In the genomic region with DNA sequence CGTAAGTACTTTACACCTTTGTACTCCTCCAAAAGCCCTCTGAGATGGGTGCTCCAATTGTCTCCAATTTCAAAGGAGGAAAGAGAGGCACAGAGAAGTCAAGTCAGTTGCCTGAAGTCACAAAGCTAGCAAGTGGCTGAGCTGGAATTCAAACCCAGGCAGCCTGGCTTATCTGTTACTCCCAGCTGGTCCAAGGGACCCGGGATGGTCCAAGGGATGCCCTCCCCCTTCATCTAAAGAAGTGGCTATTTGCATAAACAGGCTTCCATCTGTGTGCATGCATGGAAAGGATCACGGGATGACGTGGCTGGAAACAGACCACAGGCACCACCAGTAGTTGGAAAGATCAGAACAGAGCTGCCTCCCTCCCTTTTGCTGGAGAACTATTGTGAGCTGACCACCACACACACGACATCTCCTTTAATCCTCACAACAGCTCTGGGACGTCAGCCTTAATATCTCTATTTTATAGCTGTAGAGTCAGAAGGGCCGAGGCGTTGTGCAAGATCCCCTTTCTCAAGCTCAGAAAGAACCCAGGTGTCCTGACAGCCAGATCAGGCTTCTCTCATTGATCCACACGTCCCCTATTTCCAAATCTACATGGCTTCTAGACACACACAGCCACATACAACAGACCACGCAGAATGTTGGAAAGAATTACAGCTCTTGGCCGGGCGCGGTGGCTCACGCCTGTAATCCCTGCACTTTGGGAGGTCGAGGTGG, we compare ENCODE assay signal across 10 cellular contexts. TPM values are rescaled to one million over a fixed set of nuclear protein-coding genes. Genes with fewer than 3 reads are reported as not detected.
DNase-seq lines count a peak whose midpoint lies in the region; ATAC-seq and TF ChIP-seq lines count a peak whose summit lies in the region.
"Had no signal": no experiment of that assay in that cellular context is flagged by ENCODE, and none has a peak within 500 bp of the region (broad histone marks: within the 10 kb centered on the region; RNA-seq: fewer than 3 reads in every experiment).

No MANE protein-coding gene starts in this region.

- TF ChIP-seq CTCF in SK-N-SH (IDR thresholded peaks at IDR 0.05), result no peak
- TF ChIP-seq CTCF in WERI-Rb-1 (IDR thresholded peaks at IDR 0.05; ENCODE audit: low read depth, low read length), result no peak

- no peaks in the 10 kb centered on the region for H3K36me3 ChIP-seq in SK-N-SH (replicated peaks in 1 of 2; ENCODE audit: control insufficient read depth in 1 of 2, insufficient read depth in 2 of 2, low read length in 1 of 2)
- H3K36me3 ChIP-seq in WERI-Rb-1, result no peaks in the 10 kb centered on the region
- no peaks in the 10 kb centered on the region for H3K36me3 ChIP-seq in stomach smooth muscle (ENCODE audit: control insufficient read depth in 2 of 2, insufficient read depth in 2 of 2, low read length in 2 of 2)

- POLR2A ChIA-PET in SK-N-SH (lab: Yijun Ruan, JAX), result interaction anchor here (0.8 to 1.3 kb wide), 3 partner anchors 46 to 137 kb away, joined by 3 read pairs; no protein-coding TSS in a partner anchor

- DNase-seq in SK-N-SH (peak; percentile 25), WERI-Rb-1 (peak; percentile 37), islet precursor cell (peak; percentile 61), Kasumi-1 (lab: John Stamatoyannopoulos, UW) (no peak)
- no peak for DNase-seq in activated CD4-positive, CD25-positive, alpha-beta regulatory T cell (lab: John Stamatoyannopoulos, UW)

- WGBS in SK-N-SH (ENCODE audit: low lambda C conversion rate), result 89% methylated on average over 15 of the region's 15 CpGs

- H3K27ac ChIP-seq in SK-N-SH (ENCODE audit: low read depth in 2 of 2, low read length in 1 of 2) (peak overlapping the region in 1 of 2 experiments; percentile 100; a peak in 2 of 4 replicates), WERI-Rb-1 (peak overlapping the region; percentile 3; the same call in 1 of the 2 replicates), stomach smooth muscle (ENCODE audit: low read length) (peak overlapping the region; percentile 98)

- CTCF ChIA-PET in SK-N-SH (lab: Yijun Ruan, JAX), result interaction anchor here (0.6 to 25.6 kb wide), 10 partner anchors 8 to 150 kb away, joined by 3 to 2150 read pairs (median 6); partner anchors contain the start of genes COL1A1, SGCA and TMEM92

- H4K20me1 ChIP-seq in SK-N-SH (ENCODE audit: insufficient read depth), result no peaks in the 10 kb centered on the region

- H3K9me2 ChIP-seq in SK-N-SH, result no peaks in the 10 kb centered on the region

- no peaks in the 10 kb centered on the region; the same call in 1 of the 2 replicates for H3K79me2 ChIP-seq in SK-N-SH (ENCODE audit: insufficient read depth)

- no peaks in the 10 kb centered on the region for H3K27me3 ChIP-seq in SK-N-SH (ENCODE audit: insufficient read depth)
- no peaks in the 10 kb centered on the region for H3K27me3 ChIP-seq in WERI-Rb-1 (ENCODE audit: insufficient read depth, low read depth, severe bottlenecking)
- no peaks in the 10 kb centered on the region for H3K27me3 ChIP-seq in stomach smooth muscle (ENCODE audit: control insufficient read depth in 1 of 2, insufficient read depth in 2 of 2, low read length in 2 of 2)

- 0 out of 2 replicates have a peak overlapping the region, but pooled peaks have one; percentile 93 for H3K4me2 ChIP-seq in SK-N-SH

- H2AFZ ChIP-seq in SK-N-SH (ENCODE audit: low read depth), result no peak overlapping the region

- no peak for TF ChIP-seq RAD21 in SK-N-SH (IDR thresholded peaks at IDR 0.05; ENCODE audit: low read length)

- no peak for TF ChIP-seq EP300 in SK-N-SH (IDR thresholded peaks at IDR 0.05; ENCODE audit: borderline replicate concordance in 1 of 2, low read depth in 1 of 2, low read length in 1 of 2)

- peaks cover 52 to 63% of the 10 kb centered on the region in 2 experiments for H3K4me1 ChIP-seq in SK-N-SH (ENCODE audit: control insufficient read depth in 1 of 2, insufficient read depth in 2 of 2, low read depth in 1 of 2, low read length in 1 of 2)
- peaks cover 57% of the 10 kb centered on the region for H3K4me1 ChIP-seq in stomach smooth muscle (ENCODE audit: control insufficient read depth, insufficient read depth, low read length)

- peaks cover 48% of the 10 kb centered on the region for H3F3A ChIP-seq in SK-N-SH (replicated peaks; ENCODE audit: insufficient read depth)

- H3K9me3 ChIP-seq in SK-N-SH, result no peaks in the 10 kb centered on the region
- no peaks in the 10 kb centered on the region for H3K9me3 ChIP-seq in WERI-Rb-1 (ENCODE audit: severe bottlenecking)
- no peaks in the 10 kb centered on the region for H3K9me3 ChIP-seq in stomach smooth muscle (ENCODE audit: control insufficient read depth in 2 of 2, low read length in 2 of 2)
- H3K9me3 ChIP-seq: A549 had no signal

- H3K4me3 ChIP-seq in SK-N-SH (ENCODE audit: low read depth in 2 of 2, low read length in 1 of 2), result no peak overlapping the region
- no peak overlapping the region for H3K4me3 ChIP-seq in WERI-Rb-1 (ENCODE audit: low read depth, low read length)
- H3K4me3 ChIP-seq in stomach smooth muscle (ENCODE audit: low read length in 2 of 2), result peak overlapping the region in 1 of 2 donors; percentile 29
- H3K4me3 ChIP-seq: A549 had no signal

- peak overlapping the region; percentile 97; the same call in 1 of the 2 replicates for H3K9ac ChIP-seq in SK-N-SH
- peak overlapping the region in 1 of 2 donors; percentile 39 for H3K9ac ChIP-seq in stomach smooth muscle (ENCODE audit: low read length in 2 of 2)

- ATAC-seq in SK-N-SH treated with all-trans-retinoic acid at 6 μM for 48 hours (no peak), GM19035 (IDR thresholded peaks at IDR 0.05; ENCODE audit: unreplicated experiment) (no peak)
- ATAC-seq: sciatic nerve had no signal

TF ChIP-seq in SK-N-SH, 30 proteins besides CTCF, POLR2A, EP300 and RAD21 (continues in another document):
- TF ChIP-seq, protein P1, sequence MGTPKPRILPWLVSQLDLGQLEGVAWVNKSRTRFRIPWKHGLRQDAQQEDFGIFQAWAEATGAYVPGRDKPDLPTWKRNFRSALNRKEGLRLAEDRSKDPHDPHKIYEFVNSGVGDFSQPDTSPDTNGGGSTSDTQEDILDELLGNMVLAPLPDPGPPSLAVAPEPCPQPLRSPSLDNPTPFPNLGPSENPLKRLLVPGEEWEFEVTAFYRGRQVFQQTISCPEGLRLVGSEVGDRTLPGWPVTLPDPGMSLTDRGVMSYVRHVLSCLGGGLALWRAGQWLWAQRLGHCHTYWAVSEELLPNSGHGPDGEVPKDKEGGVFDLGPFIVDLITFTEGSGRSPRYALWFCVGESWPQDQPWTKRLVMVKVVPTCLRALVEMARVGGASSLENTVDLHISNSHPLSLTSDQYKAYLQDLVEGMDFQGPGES (IDR thresholded peaks at IDR 0.05; ENCODE audit: low read depth, low read length), result no peak

TF ChIP-seq in SK-N-SH treated with all-trans-retinoic acid at 6 μM for 48 hours, 23 proteins besides CTCF, POLR2A, EP300 and RAD21 (continues in another document):
- TF ChIP-seq RARB (CRISPR knock-in tag; IDR thresholded peaks at IDR 0.05), result no peak
- no peak for TF ChIP-seq ZNF8 (CRISPR knock-in tag; IDR thresholded peaks at IDR 0.05)
- no peak for TF ChIP-seq ESRRG (CRISPR knock-in tag; IDR thresholded peaks at IDR 0.05)
- no peak for TF ChIP-seq ISL1 (CRISPR knock-in tag; IDR thresholded peaks at IDR 0.05)
- no peak for TF ChIP-seq SNAI2 (CRISPR knock-in tag; IDR thresholded peaks at IDR 0.05)
- TF ChIP-seq ZFP3 (CRISPR knock-in tag; IDR thresholded peaks at IDR 0.05), result no peak
- no peak for TF ChIP-seq BACH2 (CRISPR knock-in tag; IDR thresholded peaks at IDR 0.05; ENCODE audit: borderline replicate concordance)
- no peak for TF ChIP-seq ZNF70 (CRISPR knock-in tag; IDR thresholded peaks at IDR 0.05)
- TF ChIP-seq ARNTL (CRISPR knock-in tag; IDR thresholded peaks at IDR 0.05; ENCODE audit: borderline replicate concordance, low read depth), result no peak
- no peak for TF ChIP-seq OSR1 (CRISPR knock-in tag; IDR thresholded peaks at IDR 0.05)
- TF ChIP-seq ZNF565 (CRISPR knock-in tag; conservative IDR thresholded peaks at IDR 0.05; ENCODE audit: low read depth), result no peak
- no peak for TF ChIP-seq CSDC2 (CRISPR knock-in tag; IDR thresholded peaks at IDR 0.05)
- TF ChIP-seq ZFP30 (CRISPR knock-in tag; IDR thresholded peaks at IDR 0.05), result no peak
- no peak for TF ChIP-seq TSHZ2 (CRISPR knock-in tag; IDR thresholded peaks at IDR 0.05)

RNA-seq across cellular contexts. Expression of gene COL1A1, which starts 10.9 kb away (rescaled TPM):
- polyA plus RNA-seq in SK-N-SH (2012; rRNA removed), result 265 and 1,461 TPM in 2 replicates
- 757 and 1,045 TPM in 2 replicates for polyA plus RNA-seq in SK-N-SH (2012; cell fraction: cytosol; rRNA removed)
- 2,732 and 4,628 TPM in 2 replicates for polyA plus RNA-seq in SK-N-SH (2012; cell fraction: nucleus; rRNA removed)

RNA-seq across cellular contexts. Expression of gene SGCA, which starts 46.5 kb away (rescaled TPM):
- 0.29 TPM in 1 of 2 replicates, not detected in the other for polyA plus RNA-seq in SK-N-SH (2012; rRNA removed)
- polyA plus RNA-seq in SK-N-SH (2012; cell fraction: cytosol; rRNA removed), result 0.04 and 0.07 TPM in 2 replicates
- polyA plus RNA-seq in SK-N-SH (2012; cell fraction: nucleus; rRNA removed), result 0.11 and 0.15 TPM in 2 replicates

Comparison
In these comparisons a context has a peak if more than half of its experiments do, and no peak if none do; other contexts are left out.
1. DNase-seq: peak in SK-N-SH (single experiment), WERI-Rb-1 (single experiment) and islet precursor cell (single experiment); none in Kasumi-1 (0 of 2) and activated CD4-positive, CD25-positive, alpha-beta regulatory T cell (0 of 4).